In genomic region chr13:110932588-110932987, GRCh38 we compare ENCODE assay signal across 21 cellular contexts. TPM values are rescaled to one million over a fixed set of nuclear protein-coding genes. Genes with fewer than 3 reads are reported as not detected.
A peak's percentile ranks its signal among the peaks of the same experiment; 100 is the strongest.
DNase-seq lines count a peak whose midpoint lies in the region; ATAC-seq, FAIRE-seq and TF ChIP-seq lines count a peak whose summit lies in the region.
"Had no signal": no experiment of that assay in that cellular context is flagged by ENCODE, and none has a peak within 500 bp of the region (broad histone marks: within the 10 kb centered on the region; RNA-seq: fewer than 3 reads in every experiment).

No MANE protein-coding gene starts in this region.

- H3K4me1 ChIP-seq in SK-N-SH (ENCODE audit: control insufficient read depth in 1 of 2, insufficient read depth in 2 of 2, low read depth in 1 of 2, low read length in 1 of 2) (no peaks in the 10 kb centered on the region), K562 (replicated peaks in 1 of 2; ENCODE audit: control insufficient read depth in 2 of 2, insufficient read depth in 2 of 2, low read length in 2 of 2) (peaks cover 0 to 3% of the 10 kb centered on the region in 2 experiments; a peak in 2 of 5 replicates), mucosa of descending colon (ENCODE audit: low read depth) (no peaks in the 10 kb centered on the region)
- H3K4me1 ChIP-seq: A549, Caco-2 had no signal

- POLR2A ChIA-PET in SK-N-SH (lab: Yijun Ruan, JAX) (no interaction called here), K562 (lab: Yijun Ruan, JAX) (no interaction called here)

- H3K9me2 ChIP-seq in SK-N-SH: no peaks in the 10 kb centered on the region

- H3K9ac ChIP-seq in SK-N-SH (no peak overlapping the region), K562 (ENCODE audit: insufficient read depth in 1 of 2, low read depth in 2 of 2, low read length in 2 of 2) (no peak overlapping the region)
- H3K9ac ChIP-seq: BLaER1 treated with 17β-estradiol and CSF1 and Interleukin-3, amounts not matched to agents 10 nM and 100 nM had no signal

- H3K4me3 ChIP-seq in SK-N-SH (ENCODE audit: low read depth in 2 of 2, low read length in 1 of 2) (no peak overlapping the region), K562 (no peak overlapping the region), mucosa of descending colon (no peak overlapping the region)
- H3K4me3 ChIP-seq: A549, GM12878 had no signal

- H3K27ac ChIP-seq in SK-N-SH (ENCODE audit: low read depth in 2 of 2, low read length in 1 of 2) (no peak overlapping the region), K562 (ENCODE audit: extremely low read depth, low read depth, low read length) (no peak overlapping the region)
- H3K27ac ChIP-seq: 22Rv1; A549; BLaER1 treated with 17β-estradiol and CSF1 and Interleukin-3, amounts not matched to agents 10 nM and 100 nM; C4-2B had no signal

- no peak overlapping the region for H2AFZ ChIP-seq in SK-N-SH (ENCODE audit: low read depth)
- H2AFZ ChIP-seq in K562 (ENCODE audit: low read depth, low read length): no peak overlapping the region

- H4K20me1 ChIP-seq in SK-N-SH (ENCODE audit: insufficient read depth) (no peaks in the 10 kb centered on the region), K562 (replicated peaks; ENCODE audit: control insufficient read depth, insufficient read depth, low read length) (no peaks in the 10 kb centered on the region)
- H4K20me1 ChIP-seq: BLaER1 treated with 17β-estradiol and CSF1 and Interleukin-3, amounts not matched to agents 10 nM and 100 nM had no signal

- ATAC-seq in SK-N-SH treated with all-trans-retinoic acid at 6 μM for 48 hours (no peak), K562 (no peak), mucosa of descending colon (no peak)
- ATAC-seq: A549; CD8-positive, alpha-beta T cell; GM12878 had no signal

- in situ Hi-C loops in K562 (cut with MboI) (no loop called here), G401 (cut with HindIII; ENCODE audit: low sequenced_read_pairs) (no loop called here)

- BruUV-seq in K562 (replicated peaks; lab: Mats Ljungman, UMichigan): no TSS peak

- no peak for TF ChIP-seq POLR2A in K562 (conservative IDR thresholded peaks at IDR 0.05)

- CTCF ChIA-PET in SK-N-SH (lab: Yijun Ruan, JAX) (interaction anchor here (0.9 kb wide), 1 partner anchor 9 kb away, joined by 3 read pairs; no protein-coding TSS in a partner anchor), K562 (lab: Yijun Ruan, JAX; ENCODE audit: low intra/inter-chr PET ratio) (no interaction called here)

- H3F3A ChIP-seq in SK-N-SH (replicated peaks; ENCODE audit: insufficient read depth): no peaks in the 10 kb centered on the region

- intact Hi-C loops in K562 (cut with micrococcal nuclease): no loop called here
- intact Hi-C loops in mucosa of descending colon (cut with DNase I, micrococcal nuclease): no loop called here

- 0 out of 2 replicates have a peak, but pooled peaks cover 6% of the 10 kb centered on the region for H3K27me3 ChIP-seq in SK-N-SH (ENCODE audit: insufficient read depth)
- no peaks in the 10 kb centered on the region for H3K27me3 ChIP-seq in K562 (ENCODE audit: control insufficient read depth in 2 of 2, insufficient read depth in 2 of 2, low read length in 2 of 2)
- H3K27me3 ChIP-seq: BLaER1 treated with 17β-estradiol and CSF1 and Interleukin-3, amounts not matched to agents 10 nM and 100 nM had no signal

- H3K79me2 ChIP-seq in SK-N-SH (ENCODE audit: insufficient read depth): no peaks in the 10 kb centered on the region
- no peaks in the 10 kb centered on the region for H3K79me2 ChIP-seq in K562 (ENCODE audit: control insufficient read depth, insufficient read depth, low read length)

- H3K4me2 ChIP-seq in SK-N-SH (no peak overlapping the region), K562 (ENCODE audit: insufficient read depth, low read length) (no peak overlapping the region)
- H3K4me2 ChIP-seq: A549; BLaER1 treated with 17β-estradiol and CSF1 and Interleukin-3, amounts not matched to agents 10 nM and 100 nM had no signal

- no peak for DNase-seq in SK-N-SH
- no peak for DNase-seq in K562 (ENCODE audit: extremely low read depth in 1 of 4, low spot score in 3 of 4)
- DNase-seq in islet precursor cell: peak; percentile 1
- no peak for DNase-seq in mucosa of descending colon
- no peak for DNase-seq in G401 (ENCODE audit: low spot score)
- DNase-seq: AML-193; Caco-2; Calu3; CD4-positive, alpha-beta T cell; CD8-positive, alpha-beta T cell; DMS79 treated with DMSO at 0.1 percent for 48 hours; GDM1 had no signal

- no peak for FAIRE-seq in K562 (lab: Jason Lieb, UNC)
- FAIRE-seq: A549, D721Med, GM12878, GM12892, GM18507 had no signal

- TF ChIP-seq EP300 in SK-N-SH (IDR thresholded peaks at IDR 0.05; ENCODE audit: borderline replicate concordance in 1 of 2, low read depth in 1 of 2, low read length in 1 of 2): no peak
- TF ChIP-seq EP300 in K562 (IDR thresholded peaks at IDR 0.05; ENCODE audit: low read length): no peak

- TF ChIP-seq RAD21 in SK-N-SH (IDR thresholded peaks at IDR 0.05; ENCODE audit: low read length) (no peak), K562 (CRISPR knock-in tag; conservative IDR thresholded peaks at IDR 0.05 in 1 of 2, IDR thresholded peaks at IDR 0.05 in 1 of 2) (no peak)

- TF ChIP-seq CTCF in SK-N-SH (IDR thresholded peaks at IDR 0.05): no peak
- no peak for TF ChIP-seq CTCF in K562 (IDR thresholded peaks at IDR 0.05 in 2 of 3, conservative IDR thresholded peaks at IDR 0.05 in 1 of 3; ENCODE audit: insufficient read depth in 2 of 3, low read depth in 1 of 3, low read length in 3 of 3)
- no peak for TF ChIP-seq CTCF in mucosa of descending colon (IDR thresholded peaks at IDR 0.05)

- no peaks in the 10 kb centered on the region for H3K9me3 ChIP-seq in SK-N-SH
- no peaks in the 10 kb centered on the region; the same call in 1 of the 2 replicates for H3K9me3 ChIP-seq in K562 (replicated peaks; ENCODE audit: control insufficient read depth, insufficient read depth, low read depth, low read length)
- peaks cover 25% of the 10 kb centered on the region for H3K9me3 ChIP-seq in mucosa of descending colon
- H3K9me3 ChIP-seq: A549 had no signal

- H3K9me1 ChIP-seq in K562 (ENCODE audit: control insufficient read depth, insufficient read depth, low read length): no peaks in the 10 kb centered on the region

- 52% methylated on average over 3 of the region's 3 CpGs for WGBS in SK-N-SH (ENCODE audit: low lambda C conversion rate)
- 45% methylated on average over 3 of the region's 3 CpGs for WGBS in K562 (ENCODE audit: insufficient coverage, low coverage, missing lambda C conversion rate)

- H3K36me3 ChIP-seq in SK-N-SH (replicated peaks in 1 of 2; ENCODE audit: control insufficient read depth in 1 of 2, insufficient read depth in 2 of 2, low read length in 1 of 2) (no peaks in the 10 kb centered on the region), K562 (ENCODE audit: control insufficient read depth, insufficient read depth, low read length) (no peaks in the 10 kb centered on the region), mucosa of descending colon (ENCODE audit: low read depth) (no peaks in the 10 kb centered on the region)

TF ChIP-seq in SK-N-SH treated with all-trans-retinoic acid at 6 μM for 48 hours, 23 proteins besides CTCF, POLR2A, EP300 and RAD21 (continues in another document):
- TF ChIP-seq ZNF8 (CRISPR knock-in tag; IDR thresholded peaks at IDR 0.05): 0 out of 2 replicates have a peak, but pooled peaks have one; percentile 39

TF ChIP-seq in SK-N-SH, 30 proteins besides CTCF, POLR2A, EP300 and RAD21 (continues in another document):
- no peak for TF ChIP-seq CHD2 (IDR thresholded peaks at IDR 0.05; ENCODE audit: low read length, partially characterized antibody)
- TF ChIP-seq SIN3A (IDR thresholded peaks at IDR 0.05; ENCODE audit: borderline replicate concordance, low read depth, low read length): no peak

TF ChIP-seq in K562, 482 proteins besides CTCF, POLR2A, EP300 and RAD21 (continues in another document):
- no peak for TF ChIP-seq ZBTB26 (CRISPR knock-in tag; IDR thresholded peaks at IDR 0.05)
- TF ChIP-seq SIN3A (IDR thresholded peaks at IDR 0.05; ENCODE audit: borderline replicate concordance in 2 of 2, control insufficient read depth in 1 of 2, low read depth in 2 of 2, low read length in 2 of 2): no peak
- TF ChIP-seq RBM25 (IDR thresholded peaks at IDR 0.05; ENCODE audit: low read depth, low read length, severe bottlenecking): peak; percentile 51

RNA-seq across cellular contexts. Expression of gene ANKRD10, which starts 17.7 kb away (rescaled TPM):
- polyA plus RNA-seq in SK-N-SH (2012; rRNA removed) (53.2 and 77.8 TPM in 2 replicates), K562 (2011; rRNA removed) (169 and 183 TPM in 2 replicates), K562 (2014; fragmentation: Illumina TruSeq; extraction: Trizol) (21.7 and 23.2 TPM in 2 replicates), K562 (2014; fragmentation: Nextera tagmentation; extraction: Ambion mirVana) (10 to 100 TPM; 22.1 to 31.0 TPM), K562 (2014; rRNA removed) (36.8 and 40.2 TPM in 2 replicates)
- 20.7 and 22.2 TPM in 2 replicates for polyA plus RNA-seq in SK-N-SH (2012; cell fraction: cytosol; rRNA removed)
- polyA plus RNA-seq in SK-N-SH (2012; cell fraction: nucleus; rRNA removed): 274 and 444 TPM in 2 replicates
- total RNA-seq in K562 (2011; cell fraction: chromatin; rRNA removed; ENCODE audit: low replicate concordance): 178 and 324 TPM in 2 replicates
- 159 and 175 TPM in 2 replicates for total RNA-seq in K562 (2011; cell fraction: nucleolus; rRNA removed)
- total RNA-seq in K562 (2011; cell fraction: nucleoplasm; rRNA removed): 205 and 428 TPM in 2 replicates
- total RNA-seq in K562 (2014; rRNA removed) (45.0 and 50.2 TPM in 2 replicates), K562 (2014; rRNA removed; fragmentation: Illumina TruSeq; extraction: Trizol) (53.0 and 67.7 TPM in 2 replicates), K562 (2015; rRNA removed; fragmentation: Illumina TruSeq; extraction: Trizol) (45.4 and 61.9 TPM in 2 replicates), K562 (2021) (46.9 and 55.0 TPM in 2 replicates), mucosa of descending colon (100 to 1,000 TPM; 120 to 157 (median 155) TPM)
- 54.2 and 61.3 TPM in 2 replicates for polyA plus RNA-seq in K562 (2011; cell fraction: cytosol; rRNA removed)
- 416 and 593 TPM in 2 replicates for polyA plus RNA-seq in K562 (2011; cell fraction: nucleus; rRNA removed)
- polyA plus RNA-seq in K562 (2012): 32.3 and 57.8 TPM in 2 replicates
- polyA minus RNA-seq in K562 (2011; rRNA and poly(A)+ RNA removed): 108 and 129 TPM in 2 replicates
- polyA minus RNA-seq in K562 (2011; cell fraction: cytosol; rRNA and poly(A)+ RNA removed): 91.0 and 108 TPM in 2 replicates
- polyA minus RNA-seq in K562 (2011; cell fraction: nucleus; rRNA and poly(A)+ RNA removed): 588 and 736 TPM in 2 replicates
- 167 and 190 TPM in 2 replicates for total RNA-seq in G401 (2014; rRNA removed; shearing (Covaris generic))
